In the genomic region with DNA sequence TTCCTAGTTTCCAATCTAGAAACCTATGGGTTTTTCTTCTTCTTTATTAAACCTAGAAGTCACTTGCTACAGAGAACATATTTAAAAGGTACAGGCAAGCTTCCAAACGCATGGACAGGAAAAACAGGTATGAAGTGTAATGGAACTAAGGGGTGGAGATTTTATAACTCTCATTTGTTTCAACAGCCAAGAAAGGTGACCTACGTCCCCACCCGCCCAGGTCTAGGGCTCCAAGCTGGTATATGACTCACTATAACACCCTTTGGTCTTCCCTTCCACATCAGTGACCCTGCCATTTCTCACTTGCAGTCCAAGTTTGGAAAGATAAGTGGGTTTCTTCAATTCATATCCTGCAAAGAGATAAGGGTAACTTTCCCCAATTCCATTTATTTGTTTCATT, we compare ENCODE assay signal across 10 cellular contexts. TPM values are rescaled to one million over a fixed set of nuclear protein-coding genes. Genes with fewer than 3 reads are reported as not detected.
DNase-seq lines count a peak whose midpoint lies in the region; ATAC-seq and TF ChIP-seq lines count a peak whose summit lies in the region.
"Had no signal": no experiment of that assay in that cellular context is flagged by ENCODE, and none has a peak within 500 bp of the region (broad histone marks: within the 10 kb centered on the region; RNA-seq: fewer than 3 reads in every experiment).

No MANE protein-coding gene starts in this region.

- no peak overlapping the region for H3K27ac Mint-ChIP-seq in endothelial cell (ENCODE audit: unreplicated experiment)

- H3K27me3 Mint-ChIP-seq in endothelial cell (ENCODE audit: unreplicated experiment): peaks cover 4% of the 10 kb centered on the region

- peaks cover 12% of the 10 kb centered on the region for H3K4me1 Mint-ChIP-seq in endothelial cell (ENCODE audit: unreplicated experiment)

- H3K9me3 Mint-ChIP-seq in endothelial cell (ENCODE audit: unreplicated experiment): no peaks in the 10 kb centered on the region
- H3K9me3 Mint-ChIP-seq: nephron had no signal

- no peaks in the 10 kb centered on the region for H3K36me3 Mint-ChIP-seq in endothelial cell (ENCODE audit: low read depth, unreplicated experiment)

- TF ChIP-seq CTCF in endothelial cell (IDR thresholded peaks at IDR 0.05; ENCODE audit: unreplicated experiment): no peak

- ATAC-seq in GM19372 (IDR thresholded peaks at IDR 0.05; ENCODE audit: low read depth, unreplicated experiment) (peak; percentile 16), esophagus mucosa (peak; percentile 98), HG02763 (IDR thresholded peaks at IDR 0.05; ENCODE audit: unreplicated experiment) (no peak)

- H3K4me3 Mint-ChIP-seq in endothelial cell (ENCODE audit: unreplicated experiment): no peak overlapping the region

- in situ Hi-C loops in KBM-7 (cut with MboI; ENCODE audit: low pct_unique_long_range_greater_than_20kb, low sequenced_read_pairs): no loop called here

- DNase-seq in OCI-M1 (lab: John Stamatoyannopoulos, UW) (peak; percentile 56), renal cortical epithelial cell (ENCODE audit: low read depth) (peak; percentile 83), KBM-7 (no peak), NCI-H2227 (lab: John Stamatoyannopoulos, UW; ENCODE audit: unreplicated experiment) (no peak), endothelial cell (ENCODE audit: low spot score) (no peak)

RNA-seq across cellular contexts. Expression of a gene that starts 6.0 kb away (rescaled TPM):
- total RNA-seq in esophagus mucosa: 14.6 TPM
- 9.6 and 10.9 TPM in 2 replicates for total RNA-seq in renal cortical epithelial cell
- 2.5 TPM for total RNA-seq in endothelial cell (ENCODE audit: unreplicated experiment)
- total RNA-seq: T-helper 1 cell treated with Interleukin-12 subunit alpha and Interleukin-12 subunit beta and Interleukin-4 antibody, amounts not matched to agents 30 ng/mL and 1 ng/mL, for 36 hours had no signal

RNA-seq across cellular contexts. Expression of a gene that starts 27.7 kb away (rescaled TPM):
- 24.2 TPM for total RNA-seq in esophagus mucosa
- total RNA-seq in renal cortical epithelial cell: 31.6 and 36.2 TPM in 2 replicates
- total RNA-seq in endothelial cell (ENCODE audit: unreplicated experiment): 34.0 TPM

RNA-seq across cellular contexts. Expression of a gene that starts 59.6 kb away (rescaled TPM):
- 23.2 TPM for total RNA-seq in esophagus mucosa
- 15.5 and 19.3 TPM in 2 replicates for total RNA-seq in renal cortical epithelial cell
- 18.1 TPM for total RNA-seq in endothelial cell (ENCODE audit: unreplicated experiment)

Comparison
In these comparisons a context has a peak if more than half of its experiments do, and no peak if none do; other contexts are left out.
1. DNase-seq: peak in OCI-M1 (single experiment) and renal cortical epithelial cell (single experiment); none in KBM-7 (single experiment), NCI-H2227 (single experiment) and endothelial cell (single experiment).